ENCODE assay signal across 12 cellular contexts in the genomic region with DNA sequence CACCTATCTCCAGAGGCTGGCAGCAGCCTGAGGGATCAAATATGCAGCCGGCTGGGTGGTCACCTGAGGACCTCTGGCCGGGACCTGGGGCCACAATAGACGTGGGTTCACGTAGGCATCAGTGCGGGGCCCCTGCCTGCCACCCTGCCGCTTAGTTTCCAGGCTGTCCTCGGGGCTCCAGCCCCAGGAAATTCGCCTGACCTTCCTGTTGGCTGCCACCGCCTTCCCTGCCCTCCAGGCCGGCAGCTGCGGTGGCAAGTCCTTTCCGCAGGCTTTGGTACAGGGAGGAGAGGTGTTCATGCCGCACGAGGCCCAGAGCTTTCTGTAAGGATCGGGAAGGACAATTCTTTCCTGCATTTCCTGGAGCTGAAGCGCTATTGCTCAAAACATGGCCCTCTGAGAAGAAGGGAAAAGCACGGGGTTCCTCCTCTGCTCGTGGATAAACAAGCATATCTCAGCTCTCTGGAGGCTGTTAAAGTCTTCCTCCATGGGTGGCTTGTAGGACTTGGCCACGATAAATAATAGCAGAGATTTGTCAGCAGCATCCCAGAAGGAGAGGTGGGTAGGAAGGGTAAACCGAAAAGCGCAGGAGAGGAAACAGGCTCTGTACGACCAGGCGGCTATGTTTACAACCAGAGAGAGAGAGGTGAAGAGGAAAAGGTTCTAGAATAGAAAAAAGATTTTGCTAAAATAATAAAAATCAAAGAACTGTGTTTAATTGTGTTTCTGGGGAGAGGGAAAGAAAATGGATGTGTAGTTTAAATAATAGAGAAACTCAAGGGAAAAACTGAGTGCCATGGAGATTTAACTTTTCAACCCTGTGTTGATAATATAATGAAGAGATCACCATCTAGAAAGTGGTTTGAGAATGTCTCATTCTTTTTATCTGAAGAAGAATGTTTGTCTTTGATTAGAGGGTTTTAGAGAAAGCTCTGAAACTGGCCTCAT. TPM values are rescaled to one million over a fixed set of nuclear protein-coding genes. Genes with fewer than 3 reads are reported as not detected.
DNase-seq lines count a peak whose midpoint lies in the region; ATAC-seq, FAIRE-seq and TF ChIP-seq lines count a peak whose summit lies in the region.
"Had no signal": no experiment of that assay in that cellular context is flagged by ENCODE, and none has a peak within 500 bp of the region (broad histone marks: within the 10 kb centered on the region; RNA-seq: fewer than 3 reads in every experiment).

No MANE protein-coding gene starts in this region.

- 0 out of 2 replicates have a peak overlapping the region, but pooled peaks have one; percentile 60 for H2BK5ac ChIP-seq in H1 (ENCODE audit: low read depth, low read length)

- peaks cover 11% of the 10 kb centered on the region for H3K36me3 Mint-ChIP-seq in mesothelial cell of epicardium

- no peak overlapping the region for H3K18ac ChIP-seq in H1 (ENCODE audit: extremely low read depth, low read length)

- 90% methylated on average over 17 of the region's 23 CpGs; no CpG with 5 or more reads in 1 of the 2 experiments for WGBS in H1 (ENCODE audit: extremely low coverage in 1 of 2, insufficient coverage in 1 of 2, insufficient read length in 1 of 2, insufficient replicate concordance in 2 of 2, low coverage in 1 of 2, low lambda C conversion rate in 2 of 2, missing lambda C conversion rate in 1 of 2), 2 experiments

- no peaks in the 10 kb centered on the region for H3K27me3 Mint-ChIP-seq in mesothelial cell of epicardium (ENCODE audit: low read depth)

- POLR2A ChIA-PET in RWPE1 (lab: Yijun Ruan, JAX; ENCODE audit: low non-redundant PET) (no interaction called here), H1 (lab: Charles Lee; ENCODE audit: partially characterized antibody) (interaction anchor here (0.6 to 0.9 kb wide), 3 partner anchors 15 to 32 kb away, joined by 3 read pairs; no protein-coding TSS in a partner anchor)

- no peak overlapping the region for H3K56ac ChIP-seq in H1 (replicated peaks; ENCODE audit: insufficient read length, low read depth, low read length)

- no peak overlapping the region for H4K5ac ChIP-seq in H1 (ENCODE audit: insufficient read length, low read depth, low read length)

- H4K8ac ChIP-seq in H1 (ENCODE audit: extremely low read depth, insufficient read depth, low read length) = no peak overlapping the region

- no peak overlapping the region for H3K4ac ChIP-seq in H1 (replicated peaks; ENCODE audit: insufficient read length, low read depth, low read length)

- H4K20me1 ChIP-seq in H1 (replicated peaks in 1 of 2; ENCODE audit: control insufficient read depth in 1 of 2, insufficient read depth in 2 of 2, low read length in 2 of 2) = peaks cover 5 to 16% of the 10 kb centered on the region in 2 experiments

- no peak overlapping the region for H2AK5ac ChIP-seq in H1 (ENCODE audit: low read depth, low read length)

- H3K27ac ChIP-seq in RWPE1 = peak overlapping the region; percentile 37
- H3K27ac ChIP-seq in H1 (ENCODE audit: low read depth, low read length) = no peak overlapping the region
- peak overlapping the region; percentile 97 for H3K27ac ChIP-seq in thoracic aorta
- H3K27ac ChIP-seq in SJCRH30 = no peak overlapping the region

- H2BK15ac ChIP-seq in H1 (ENCODE audit: low read length) = no peak overlapping the region

- peaks cover 3 to 17% of the 10 kb centered on the region in 2 experiments; a peak in 3 of 4 replicates for H3K79me2 ChIP-seq in H1 (ENCODE audit: control insufficient read depth in 1 of 2, insufficient read depth in 2 of 2, low read length in 2 of 2)

- H2AFZ ChIP-seq in H1 (ENCODE audit: low read length) = no peak overlapping the region

- no peak for FAIRE-seq in H1 (lab: Jason Lieb, UNC)

- H3K9me3 ChIP-seq in H1 (ENCODE audit: insufficient read depth in 2 of 2, low read depth in 1 of 2, low read length in 1 of 2) (no peaks in the 10 kb centered on the region), thoracic aorta (no peaks in the 10 kb centered on the region), SJCRH30 (replicated peaks) (no peaks in the 10 kb centered on the region), MG63 (no peaks in the 10 kb centered on the region)

- no peak for ATAC-seq in thoracic aorta (ENCODE audit: insufficient number of reproducible peaks, low FRiP score, low read depth)

- peak overlapping the region; percentile 70 for H3K27ac Mint-ChIP-seq in mesothelial cell of epicardium

- H3K4me3 ChIP-seq in H1 (ENCODE audit: extremely low read depth in 1 of 4, insufficient read depth in 2 of 4, low read depth in 3 of 4, low read length in 4 of 4) (no peak overlapping the region), thoracic aorta (peak overlapping the region; percentile 95), SJCRH30 (no peak overlapping the region), MG63 (no peak overlapping the region)

- no peak overlapping the region for H2BK20ac ChIP-seq in H1 (ENCODE audit: low read length)

- DNase-seq in RWPE1 (ENCODE audit: low spot score) = no peak
- no peak for DNase-seq in H1 (ENCODE audit: low read depth in 1 of 2, low spot score in 2 of 2)
- DNase-seq in mesothelial cell of epicardium (ENCODE audit: low spot score in 2 of 2, unreplicated experiment in 2 of 2) = no peak
- no peak for DNase-seq in thoracic aorta (ENCODE audit: low spot score)
- DNase-seq in SJCRH30 = no peak
- no peak for DNase-seq in MG63
- no peak for DNase-seq in NAMALWA (ENCODE audit: low spot score)
- DNase-seq: activated gamma-delta T cell treated with Interleukin-2 at 50 U/mL for 16 hours; H7; NCI-H1417; NCI-H82; stimulated activated CD4-positive, alpha-beta T cell treated with anti-CD3 and anti-CD28 coated beads, Interleukin-12 subunit alpha, Interleukin-12 subunit beta, amount 100 ng/mL, for 4 hours had no signal

- H3K23ac ChIP-seq in H1 (ENCODE audit: insufficient read length) = no peak overlapping the region

- no peaks in the 10 kb centered on the region for H3K9me3 Mint-ChIP-seq in mesothelial cell of epicardium

- H3K23me2 ChIP-seq in H1 (ENCODE audit: low read depth, low read length) = peaks cover 17% of the 10 kb centered on the region

- peaks cover 6% of the 10 kb centered on the region for H3K79me1 ChIP-seq in H1 (ENCODE audit: low read depth, low read length)

- peaks cover 2 to 6% (median 2%) of the 10 kb centered on the region in 4 experiments; a peak in 4 of 8 replicates for H3K36me3 ChIP-seq in H1 (ENCODE audit: control insufficient read depth in 2 of 4, insufficient read depth in 4 of 4, low read length in 3 of 4)
- H3K36me3 ChIP-seq in thoracic aorta = peaks cover 18% of the 10 kb centered on the region
- peaks cover 52% of the 10 kb centered on the region for H3K36me3 ChIP-seq in SJCRH30
- no peaks in the 10 kb centered on the region; the same call in 1 of the 2 replicates for H3K36me3 ChIP-seq in MG63

- no peak overlapping the region for H3K4me3 Mint-ChIP-seq in mesothelial cell of epicardium

- no peak for TF ChIP-seq RAD21 in H1 (IDR thresholded peaks at IDR 0.05 in 1 of 2, conservative IDR thresholded peaks at IDR 0.05 in 1 of 2; ENCODE audit: low read depth in 2 of 2, low read length in 2 of 2)

- H3K4me2 ChIP-seq in H1 (ENCODE audit: insufficient read depth in 1 of 2, low read depth in 2 of 2, low read length in 2 of 2) = no peak overlapping the region

- no peak overlapping the region for H3K14ac ChIP-seq in H1 (ENCODE audit: insufficient read length)

- TF ChIP-seq CTCF in RWPE1 (conservative IDR thresholded peaks at IDR 0.05; ENCODE audit: low read depth) (no peak), H1 (IDR thresholded peaks at IDR 0.05; ENCODE audit: control extremely low read depth in 1 of 3, insufficient read depth in 1 of 3, low read depth in 1 of 3, low read length in 3 of 3) (no peak), mesothelial cell of epicardium (IDR thresholded peaks at IDR 0.05; ENCODE audit: unreplicated experiment) (no peak), thoracic aorta (IDR thresholded peaks at IDR 0.05) (no peak)

- no peak overlapping the region for H2BK12ac ChIP-seq in H1 (ENCODE audit: low read depth, low read length)

- no peak for TF ChIP-seq POLR2A in H1 (IDR thresholded peaks at IDR 0.05; ENCODE audit: control extremely low read depth in 1 of 2, low read depth in 2 of 2, low read length in 2 of 2)

- no peak overlapping the region for H2BK120ac ChIP-seq in H1 (replicated peaks; ENCODE audit: low read depth, low read length)

- peaks cover 54% of the 10 kb centered on the region for H3K4me1 Mint-ChIP-seq in mesothelial cell of epicardium

- H3K4me1 ChIP-seq in H1 (replicated peaks in 1 of 4; ENCODE audit: control insufficient read depth in 3 of 4, insufficient read depth in 4 of 4, low read length in 3 of 4) (peaks cover 3 to 6% (median 5%) of the 10 kb centered on the region in 4 experiments; a peak in 5 of 7 replicates), thoracic aorta (ENCODE audit: control insufficient read depth in 1 of 2, low read depth in 2 of 2) (peaks cover 34 to 70% of the 10 kb centered on the region in 2 donors), SJCRH30 (peaks cover 6% of the 10 kb centered on the region; the same call in 1 of the 2 replicates)

- H4K91ac ChIP-seq in H1 (replicated peaks; ENCODE audit: insufficient read length, low read length) = no peak overlapping the region

- H3K9ac ChIP-seq in H1 (replicated peaks in 1 of 4; ENCODE audit: extremely low read depth in 1 of 4, low read depth in 3 of 4, low read length in 3 of 4) = no peak overlapping the region

- no peak for TF ChIP-seq EP300 in H1 (IDR thresholded peaks at IDR 0.05; ENCODE audit: borderline replicate concordance in 1 of 2, low read depth in 2 of 2, low read length in 2 of 2)

- CTCF ChIA-PET in RWPE1 (lab: Yijun Ruan, JAX) = no interaction called here
- CTCF ChIA-PET in H1 (lab: Charles Lee; ENCODE audit: partially characterized antibody) = interaction anchor here (0.8 to 1.7 kb wide), 5 partner anchors 10 to 46 kb away, joined by 3 to 6 read pairs (median 3); no protein-coding TSS in a partner anchor

- H3K27me3 ChIP-seq in H1 (replicated peaks in 1 of 4; ENCODE audit: control insufficient read depth in 3 of 4, extremely low read depth in 1 of 4, insufficient read depth in 3 of 4, low read length in 3 of 4) (peaks cover 0 to 18% (median 10%) of the 10 kb centered on the region in 4 experiments; a peak in 5 of 7 replicates), thoracic aorta (replicated peaks; ENCODE audit: insufficient read depth) (no peaks in the 10 kb centered on the region), SJCRH30 (no peaks in the 10 kb centered on the region), MG63 (no peaks in the 10 kb centered on the region)

RNA-seq across cellular contexts. Expression of a gene that starts 4.9 kb away (rescaled TPM):
- total RNA-seq in H1 (2021; fragmentation: NEBNext Ultra II Directional; extraction: Animal tissue kit (Norgen Biotek cat#: 25700)) = 77.0 and 80.4 TPM in 2 replicates
- polyA plus RNA-seq in H1 (2011; rRNA removed) = 87.3 and 133 TPM in 2 replicates
- polyA plus RNA-seq in H1 (2011; cell fraction: cytosol; rRNA removed) = 64.4 TPM
- 260 TPM for polyA plus RNA-seq in H1 (2011; cell fraction: nucleus; rRNA removed)
- 45.6 to 82.2 TPM (median 69.4 TPM) in 4 replicates for polyA plus RNA-seq in H1 (2012, experiment 1 of 2)
- polyA plus RNA-seq in H1 (2012, experiment 2 of 2) = 40.9 TPM
- polyA plus RNA-seq in H1 (2013, experiment 1 of 2) = 143 TPM
- 123 TPM for polyA plus RNA-seq in H1 (2013, experiment 2 of 2)
- 69.1 and 74.8 TPM in 2 replicates for polyA minus RNA-seq in H1 (2011; rRNA and poly(A)+ RNA removed)
- 78.9 TPM for polyA minus RNA-seq in H1 (2011; cell fraction: cytosol; rRNA and poly(A)+ RNA removed)
- 109 TPM for polyA minus RNA-seq in H1 (2011; cell fraction: nucleus; rRNA and poly(A)+ RNA removed)
- total RNA-seq in mesothelial cell of epicardium = 432 to 469 TPM (median 449 TPM) in 3 replicates
- 1,000 to 10,000 TPM in 1 of 2 donors, 100 to 1,000 TPM in 1; 999 to 1,135 TPM for total RNA-seq in thoracic aorta
- total RNA-seq in SJCRH30 (2014; rRNA removed; shearing (Covaris generic)) = 251 and 258 TPM in 2 replicates
- 50.0 and 85.0 TPM in 2 replicates for total RNA-seq in MG63 (2014; rRNA removed; shearing (Covaris generic); ENCODE audit: low replicate concordance)

RNA-seq across cellular contexts. Expression of a gene that starts 5.0 kb away (rescaled TPM):
- total RNA-seq in H1 (2021; fragmentation: NEBNext Ultra II Directional; extraction: Animal tissue kit (Norgen Biotek cat#: 25700)) = 82.0 and 91.0 TPM in 2 replicates
- 30.7 and 31.7 TPM in 2 replicates for polyA plus RNA-seq in H1 (2011; rRNA removed)
- 31.3 TPM for polyA plus RNA-seq in H1 (2011; cell fraction: cytosol; rRNA removed)
- 69.4 TPM for polyA plus RNA-seq in H1 (2011; cell fraction: nucleus; rRNA removed)
- polyA plus RNA-seq in H1 (2012, experiment 1 of 2) = 39.8 to 46.7 TPM (median 43.8 TPM) in 4 replicates
- 17.1 TPM for polyA plus RNA-seq in H1 (2012, experiment 2 of 2)
- polyA plus RNA-seq in H1 (2013, experiment 1 of 2) = 88.0 TPM
- 83.1 TPM for polyA plus RNA-seq in H1 (2013, experiment 2 of 2)
- 46.9 and 65.9 TPM in 2 replicates for polyA minus RNA-seq in H1 (2011; rRNA and poly(A)+ RNA removed)
- 44.9 TPM for polyA minus RNA-seq in H1 (2011; cell fraction: cytosol; rRNA and poly(A)+ RNA removed)
- polyA minus RNA-seq in H1 (2011; cell fraction: nucleus; rRNA and poly(A)+ RNA removed) = 51.4 TPM
- total RNA-seq in mesothelial cell of epicardium (341 to 362 TPM (median 347 TPM) in 3 replicates), thoracic aorta (100 to 1,000 TPM; 505 to 852 TPM)
- 269 and 271 TPM in 2 replicates for total RNA-seq in SJCRH30 (2014; rRNA removed; shearing (Covaris generic))
- total RNA-seq in MG63 (2014; rRNA removed; shearing (Covaris generic); ENCODE audit: low replicate concordance) = 21.6 and 24.9 TPM in 2 replicates

Comparison
In these comparisons a context has a peak if more than half of its experiments do, and no peak if none do; other contexts are left out.
1. H3K27ac ChIP-seq: peak in RWPE1 (single experiment) and thoracic aorta (2 of 2); none in H1 (single experiment) and SJCRH30 (single experiment).